Comparison of ENCODE assay signal across 19 cellular contexts in genomic region chr5:146425023-146425422, GRCh38. TPM values are rescaled to one million over a fixed set of nuclear protein-coding genes. Genes with fewer than 3 reads are reported as not detected.
A peak's percentile ranks its signal among the peaks of the same experiment; 100 is the strongest.
DNase-seq lines count a peak whose midpoint lies in the region; ATAC-seq and TF ChIP-seq lines count a peak whose summit lies in the region.
"Had no signal": no experiment of that assay in that cellular context is flagged by ENCODE, and none has a peak within 500 bp of the region (broad histone marks: within the 10 kb centered on the region; RNA-seq: fewer than 3 reads in every experiment).

No MANE protein-coding gene starts in this region.

- H3K27ac ChIP-seq in HEK293 (ENCODE audit: extremely low read depth, low read depth, low read length) (no peak overlapping the region), Panc1 (ENCODE audit: low read length) (no peak overlapping the region), esophagus muscularis mucosa (replicated peaks in 1 of 4) (no peak overlapping the region), testis (no peak overlapping the region)
- H3K27ac ChIP-seq: A549; BLaER1 treated with 17β-estradiol and CSF1 and Interleukin-3, amounts not matched to agents 10 nM and 100 nM; KMS-11 had no signal

- no peaks in the 10 kb centered on the region for H3K36me3 ChIP-seq in HEK293 (ENCODE audit: control insufficient read depth in 2 of 2, insufficient read depth in 1 of 2, low read length in 2 of 2)
- no peaks in the 10 kb centered on the region for H3K36me3 ChIP-seq in Panc1 (ENCODE audit: control insufficient read depth, insufficient read depth, low read length)
- no peaks in the 10 kb centered on the region for H3K36me3 ChIP-seq in esophagus muscularis mucosa
- no peaks in the 10 kb centered on the region for H3K36me3 ChIP-seq in testis (ENCODE audit: low read depth, missing control alignments)
- H3K36me3 ChIP-seq: BLaER1 treated with 17β-estradiol and CSF1 and Interleukin-3, amounts not matched to agents 10 nM and 100 nM; MG63 had no signal

- POLR2A ChIA-PET in HEK293 (lab: Yijun Ruan, JAX), result no interaction called here
- POLR2A ChIA-PET in Panc1 (lab: Charles Lee), result no interaction called here

- TF ChIP-seq EP300 in esophagus muscularis mucosa (IDR thresholded peaks at IDR 0.05), result no peak

- H3K9me3 ChIP-seq in HEK293 (ENCODE audit: control insufficient read depth, insufficient read depth, low read depth, low read length) (no peaks in the 10 kb centered on the region), Panc1 (ENCODE audit: control insufficient read depth, insufficient read depth, low read depth, low read length) (no peaks in the 10 kb centered on the region), esophagus muscularis mucosa (no peaks in the 10 kb centered on the region), testis (no peaks in the 10 kb centered on the region)
- H3K9me3 ChIP-seq: A549; BLaER1 treated with 17β-estradiol and CSF1 and Interleukin-3, amounts not matched to agents 10 nM and 100 nM; MG63 had no signal

- H3K4me3 ChIP-seq in HEK293 (ENCODE audit: low read depth, low read length) (no peak overlapping the region), Panc1 (ENCODE audit: low read depth in 2 of 2, low read length in 2 of 2) (no peak overlapping the region), esophagus muscularis mucosa (no peak overlapping the region), testis (no peak overlapping the region)
- H3K4me3 ChIP-seq: A549; BLaER1 treated with 17β-estradiol and CSF1 and Interleukin-3, amounts not matched to agents 10 nM and 100 nM; MG63 had no signal

- DNase-seq in A172 (ENCODE audit: low spot score) (peak; percentile 29), Panc1 (ENCODE audit: low read depth, low spot score) (no peak), esophagus muscularis mucosa (ENCODE audit: extremely low spot score) (peak; percentile 87), pons (ENCODE audit: low spot score) (no peak), testis (no peak), middle frontal gyrus (ENCODE audit: extremely low spot score, low spot score) (no peak)
- DNase-seq: CD8-positive, alpha-beta memory T cell; GOT3; MG63; NCI-H1105 treated with DMSO at 0.1 percent for 48 hours; NCI-H187 treated with DMSO at 0.1 percent for 48 hours; NCI-H526 treated with DMSO at 0.1 percent for 48 hours; SHP77 had no signal

- ATAC-seq in Panc1, result peak; percentile 49; the same call in 1 of the 2 replicates
- no peak for ATAC-seq in HG03571 (IDR thresholded peaks at IDR 0.05; ENCODE audit: unreplicated experiment)
- ATAC-seq: A549, SK-N-SH treated with all-trans-retinoic acid at 6 μM for 48 hours had no signal

- TF ChIP-seq POLR2A in esophagus muscularis mucosa (IDR thresholded peaks at IDR 0.05; ENCODE audit: low read depth) (no peak), testis (IDR thresholded peaks at IDR 0.05) (no peak)

- H3K4me1 ChIP-seq in HEK293 (ENCODE audit: control insufficient read depth, insufficient read depth, low read length), result 0 out of 2 replicates have a peak, but pooled peaks cover 3% of the 10 kb centered on the region
- 0 out of 2 replicates have a peak, but pooled peaks cover 2% of the 10 kb centered on the region for H3K4me1 ChIP-seq in Panc1 (ENCODE audit: control insufficient read depth, insufficient read depth, low read length)
- peaks cover 0 to 5% (median 2%) of the 10 kb centered on the region in 4 donors for H3K4me1 ChIP-seq in esophagus muscularis mucosa
- no peaks in the 10 kb centered on the region for H3K4me1 ChIP-seq in testis
- H3K4me1 ChIP-seq: A549 had no signal

- TF ChIP-seq CTCF in HEK293 (tag by site-specific recombination; IDR thresholded peaks at IDR 0.05) (no peak), Panc1 (IDR thresholded peaks at IDR 0.05) (peak; percentile 27; the same call in 1 of the 2 replicates), esophagus muscularis mucosa (IDR thresholded peaks at IDR 0.05) (no peak), testis (IDR thresholded peaks at IDR 0.05) (no peak)

- H3K27me3 ChIP-seq in Panc1 (ENCODE audit: control insufficient read depth, insufficient read depth, low read length) (no peaks in the 10 kb centered on the region; the same call in 1 of the 2 replicates), esophagus muscularis mucosa (peaks cover 0 to 13% (median 0%) of the 10 kb centered on the region in 4 donors), testis (no peaks in the 10 kb centered on the region)
- H3K27me3 ChIP-seq: BLaER1 treated with 17β-estradiol and CSF1 and Interleukin-3, amounts not matched to agents 10 nM and 100 nM had no signal

- WGBS in esophagus muscularis mucosa, result 66% methylated on average over 11 of the region's 12 CpGs
- 78 to 88% methylated on average over 12 of the region's 12 CpGs for WGBS in testis, 2 donors

- BruUV-seq in Panc1 (replicated peaks; lab: Mats Ljungman, UMichigan), result no TSS peak

- intact Hi-C loops in Panc1 (cut with micrococcal nuclease; ENCODE audit: unreplicated experiment) (no loop called here), esophagus muscularis mucosa (cut with DNase I) (loop anchor here (5.0 to 10.0 kb wide), 2 partner anchors 133 to 240 kb away; partner anchors contain the start of gene LARS1), testis (cut with DNase I; ENCODE audit: low total_unique reads) (loop anchor here (10.0 kb wide), 1 partner anchor 130 kb away; no protein-coding TSS in a partner anchor)

- CTCF ChIA-PET in HEK293 (lab: Yijun Ruan, JAX), result interaction anchor here (0.5 to 1.6 kb wide), 8 partner anchors 10 to 135 kb away, joined by 3 to 9 read pairs (median 4); no protein-coding TSS in a partner anchor
- CTCF ChIA-PET in Panc1 (lab: Charles Lee), result interaction anchor here (0.6 kb wide), 1 partner anchor 541 kb away, joined by 3 read pairs; no protein-coding TSS in a partner anchor

- in situ Hi-C loops in Panc1 (cut with HindIII; ENCODE audit: low pct_unique_long_range_greater_than_20kb, low sequenced_read_pairs), result no loop called here

TF ChIP-seq in HEK293, 187 proteins besides CTCF, POLR2A, EP300 and RAD21:
- TF ChIP-seq ZNF654 (tag by site-specific recombination; IDR thresholded peaks at IDR 0.05; ENCODE audit: low read depth), result 0 out of 2 replicates have a peak, but pooled peaks have one; percentile 15
- TF ChIP-seq ZFP37 (tag by site-specific recombination; IDR thresholded peaks at IDR 0.05), result no peak
TF ChIP-seq in HEK293: peak in this region for 1.

RNA-seq across cellular contexts. Expression of gene TCERG1, which starts 22.1 kb away (rescaled TPM):
- total RNA-seq in A172 (2014; rRNA removed; shearing (Covaris generic)), result 93.1 and 132 TPM in 2 replicates
- 75.9 TPM for total RNA-seq in Panc1 (2021; ENCODE audit: unreplicated experiment)
- polyA plus RNA-seq in Panc1 (2012; ENCODE audit: insufficient read length), result 30.7 TPM
- total RNA-seq in esophagus muscularis mucosa, result 10 to 100 TPM; 28.1 to 38.6 (median 29.9) TPM
- total RNA-seq in testis, result 100 to 1,000 TPM; 122 to 134 TPM
- 43.0 TPM for polyA plus RNA-seq in testis (ENCODE audit: insufficient read depth, low read depth, low replicate concordance)

Comparison
In these comparisons a context has a peak if more than half of its experiments do, and no peak if none do; other contexts are left out.
1. DNase-seq: peak in A172 (single experiment) and esophagus muscularis mucosa (single experiment); none in Panc1 (single experiment), pons (single experiment), testis (single experiment) and middle frontal gyrus (single experiment).